Comparison of ENCODE assay signal across 28 cellular contexts in genomic region chr9:111449705-111450104, GRCh38. TPM values are rescaled to one million over a fixed set of nuclear protein-coding genes. Genes with fewer than 3 reads are reported as not detected.
DNase-seq lines count a peak whose midpoint lies in the region; ATAC-seq and TF ChIP-seq lines count a peak whose summit lies in the region.
"Had no signal": no experiment of that assay in that cellular context is flagged by ENCODE, and none has a peak within 500 bp of the region (broad histone marks: within the 10 kb centered on the region; RNA-seq: fewer than 3 reads in every experiment).

No MANE protein-coding gene starts in this region.

- DNase-seq in Right ventricle myocardium superior (no peak), Right ventricle myocardium inferior (ENCODE audit: missing footprints) (no peak), chondrocyte (ENCODE audit: low spot score) (no peak), right atrium auricular region (ENCODE audit: low spot score) (no peak), gastrocnemius medialis (no peak), transverse colon (no peak), HPDE6-E6E7 (ENCODE audit: extremely low spot score) (no peak)
- DNase-seq: CD4-positive, alpha-beta T cell; COR-L47; DMS53; HFFc6; MM.1S; NCI-H1048; NCI-H1417; NCI-H1694 treated with DMSO at 0.1 percent for 48 hours; NCI-H2081; NCI-H226; NCI-H510A; NCI-H69; SIG-M5 had no signal

- peak overlapping the region; percentile 44 to 76 for H3K27ac ChIP-seq in right atrium auricular region
- H3K27ac ChIP-seq in gastrocnemius medialis, result peak overlapping the region; percentile 65 to 87 (median 80)
- H3K27ac ChIP-seq in transverse colon, result no peak overlapping the region
- H3K27ac ChIP-seq: BLaER1, KMS-11, RWPE1, SK-N-MC had no signal

- TF ChIP-seq CTCF in chondrocyte (IDR thresholded peaks at IDR 0.05) (no peak), right atrium auricular region (IDR thresholded peaks at IDR 0.05) (no peak), gastrocnemius medialis (IDR thresholded peaks at IDR 0.05 in 4 of 5, conservative IDR thresholded peaks at IDR 0.05 in 1 of 5) (no peak), transverse colon (IDR thresholded peaks at IDR 0.05) (no peak)

- H3K27me3 ChIP-seq in right atrium auricular region (no peaks in the 10 kb centered on the region), gastrocnemius medialis (no peaks in the 10 kb centered on the region), transverse colon (no peaks in the 10 kb centered on the region)
- H3K27me3 ChIP-seq: BLaER1 had no signal

- intact Hi-C loops in Right ventricle myocardium superior (cut with DNase I) (no loop called here), Right ventricle myocardium inferior (cut with DNase I) (no loop called here), gastrocnemius medialis (cut with DNase I; ENCODE audit: low total_unique reads) (no loop called here), transverse colon (cut with DNase I; ENCODE audit: low total_unique reads) (no loop called here)

- H3K9me3 ChIP-seq in right atrium auricular region (no peaks in the 10 kb centered on the region), gastrocnemius medialis (no peaks in the 10 kb centered on the region), transverse colon (no peaks in the 10 kb centered on the region)
- H3K9me3 ChIP-seq: BLaER1, HAP-1 had no signal

- H3K36me3 ChIP-seq in right atrium auricular region, result peaks cover 14% of the 10 kb centered on the region
- H3K36me3 ChIP-seq in gastrocnemius medialis, result peaks cover 0 to 26% of the 10 kb centered on the region in 2 donors
- peaks cover 0 to 5% (median 0%) of the 10 kb centered on the region in 4 donors for H3K36me3 ChIP-seq in transverse colon

- H3K27ac Mint-ChIP-seq in chondrocyte (ENCODE audit: unreplicated experiment), result peak overlapping the region; percentile 55
- H3K27ac Mint-ChIP-seq in activated T-helper 17 cell treated with anti-CD3 and anti-CD28 coated beads, Interleukin-2, amount 50 U/mL, for 72 hours, result no peak overlapping the region
- H3K27ac Mint-ChIP-seq: CD4-positive, alpha-beta T cell; GM23338; HFFc6 had no signal

- 91 to 100% methylated on average over 1 of the region's 1 CpG for WGBS in transverse colon (ENCODE audit: low coverage in 1 of 2), 2 donors

- H3K4me3 ChIP-seq in right atrium auricular region, result no peak overlapping the region
- peak overlapping the region in 2 of 4 donors; percentile 16 to 21 for H3K4me3 ChIP-seq in gastrocnemius medialis
- no peak overlapping the region for H3K4me3 ChIP-seq in transverse colon
- H3K4me3 ChIP-seq: BLaER1, GM23338, HAP-1, SK-N-MC had no signal

- TF ChIP-seq EP300 in transverse colon (IDR thresholded peaks at IDR 0.05; ENCODE audit: low read depth), result no peak

- peaks cover 45% of the 10 kb centered on the region for H3K4me1 Mint-ChIP-seq in chondrocyte (ENCODE audit: low read depth)
- peaks cover 6% of the 10 kb centered on the region for H3K4me1 Mint-ChIP-seq in activated T-helper 17 cell treated with anti-CD3 and anti-CD28 coated beads, Interleukin-2, amount 50 U/mL, for 72 hours

- H3K4me1 ChIP-seq in right atrium auricular region (peaks cover 0 to 25% of the 10 kb centered on the region in 2 donors), gastrocnemius medialis (peaks cover 51 to 58% of the 10 kb centered on the region in 2 donors), transverse colon (peaks cover 0 to 6% (median 0%) of the 10 kb centered on the region in 4 donors)
- H3K4me1 ChIP-seq: BLaER1, HAP-1 had no signal

- no peaks in the 10 kb centered on the region for H3K9me3 Mint-ChIP-seq in chondrocyte (ENCODE audit: low read depth)
- no peaks in the 10 kb centered on the region for H3K9me3 Mint-ChIP-seq in activated T-helper 17 cell treated with anti-CD3 and anti-CD28 coated beads, Interleukin-2, amount 50 U/mL, for 72 hours
- H3K9me3 Mint-ChIP-seq: CD4-positive, alpha-beta T cell; GM23338; HFFc6; IgD-negative memory B cell had no signal

- no peak for TF ChIP-seq POLR2A in gastrocnemius medialis (IDR thresholded peaks at IDR 0.05)
- TF ChIP-seq POLR2A in transverse colon (IDR thresholded peaks at IDR 0.05), result no peak

- peaks cover 6% of the 10 kb centered on the region for H3K36me3 Mint-ChIP-seq in chondrocyte (ENCODE audit: low read depth)
- H3K36me3 Mint-ChIP-seq in activated T-helper 17 cell treated with anti-CD3 and anti-CD28 coated beads, Interleukin-2, amount 50 U/mL, for 72 hours (ENCODE audit: low read depth), result peaks cover 60% of the 10 kb centered on the region

- peak; percentile 7 for ATAC-seq in Right ventricle myocardium superior (ENCODE audit: poor library complexity)
- no peak for ATAC-seq in Right ventricle myocardium inferior
- peak; percentile 31 to 45 for ATAC-seq in gastrocnemius medialis
- no peak for ATAC-seq in activated T-helper 17 cell treated with anti-CD3 and anti-CD28 coated beads, Interleukin-2, amount 50 U/mL, for 72 hours (replicated peaks)
- ATAC-seq: GM23338 had no signal

- in situ Hi-C loops in gastrocnemius medialis (cut with MboI; ENCODE audit: low sequenced_read_pairs in 4 of 4), result no loop called here
- in situ Hi-C loops in transverse colon (cut with MboI; ENCODE audit: low pct_ligation_motif_present in 1 of 4, low pct_unique_long_range_greater_than_20kb in 1 of 4, low sequenced_read_pairs in 3 of 4), result no loop called here

- H3K27me3 Mint-ChIP-seq in chondrocyte (ENCODE audit: low read depth), result no peaks in the 10 kb centered on the region
- no peaks in the 10 kb centered on the region for H3K27me3 Mint-ChIP-seq in activated T-helper 17 cell treated with anti-CD3 and anti-CD28 coated beads, Interleukin-2, amount 50 U/mL, for 72 hours
- H3K27me3 Mint-ChIP-seq: CD4-positive, alpha-beta T cell; IgD-negative memory B cell had no signal

- no peak overlapping the region for H3K4me3 Mint-ChIP-seq in chondrocyte (ENCODE audit: unreplicated experiment)
- no peak overlapping the region for H3K4me3 Mint-ChIP-seq in activated T-helper 17 cell treated with anti-CD3 and anti-CD28 coated beads, Interleukin-2, amount 50 U/mL, for 72 hours
- H3K4me3 Mint-ChIP-seq: CD4-positive, alpha-beta T cell; GM23338; HFFc6; IgD-negative memory B cell had no signal

RNA-seq across cellular contexts. Expression of gene ECPAS, which starts 34.5 kb away (rescaled TPM):
- total RNA-seq in Right ventricle myocardium superior, result 120 TPM
- 108 TPM for total RNA-seq in Right ventricle myocardium inferior
- total RNA-seq in chondrocyte, result 108 to 118 TPM (median 113 TPM) in 3 replicates
- total RNA-seq in right atrium auricular region, result 10 to 100 TPM; 62.7 to 75.5 TPM
- 100 to 1,000 TPM; 320 to 509 (median 424) TPM for total RNA-seq in gastrocnemius medialis
- 10 to 100 TPM; 69.2 to 88.8 (median 77.0) TPM for total RNA-seq in transverse colon
- total RNA-seq in activated T-helper 17 cell treated with anti-CD3 and anti-CD28 coated beads, Interleukin-2, amount 50 U/mL, for 72 hours, result 100 to 1,000 TPM in 1 of 2 donors, 10 to 100 TPM in 1; 77.4 to 103 TPM

Comparison
In these comparisons a context has a peak if more than half of its experiments do, and no peak if none do; other contexts are left out.
1. ATAC-seq: peak in Right ventricle myocardium superior (single experiment) and gastrocnemius medialis (2 of 2); none in Right ventricle myocardium inferior (single experiment) and activated T-helper 17 cell treated with anti-CD3 and anti-CD28 coated beads, Interleukin-2, amount 50 U/mL, for 72 hours (single experiment).
2. H3K27ac ChIP-seq: peak in right atrium auricular region (2 of 2) and gastrocnemius medialis (4 of 4); none in transverse colon (0 of 4).